Comparison of ENCODE assay signal across 8 cellular contexts in genomic region chr7:19754521-19755116, GRCh38. TPM values are rescaled to one million over a fixed set of nuclear protein-coding genes. Genes with fewer than 3 reads are reported as not detected.
DNase-seq lines count a peak whose midpoint lies in the region; ATAC-seq and TF ChIP-seq lines count a peak whose summit lies in the region.

No MANE protein-coding gene starts in this region.

- H3K4me3 ChIP-seq in CD4-positive, CD25-positive, alpha-beta regulatory T cell (ENCODE audit: low read depth, low read length): no peak overlapping the region
- H3K4me3 ChIP-seq in H7 (ENCODE audit: insufficient read depth, low read depth, low read length): no peak overlapping the region
- no peak overlapping the region for H3K4me3 ChIP-seq in mucosa of descending colon

- no peaks in the 10 kb centered on the region for H3K36me3 Mint-ChIP-seq in CD4-positive, CD25-positive, alpha-beta regulatory T cell

- ATAC-seq in CD4-positive, CD25-positive, alpha-beta regulatory T cell (ENCODE audit: low read depth in 2 of 2): no peak
- ATAC-seq in mucosa of descending colon (no peak), GM18519 (IDR thresholded peaks at IDR 0.05; ENCODE audit: low FRiP score, unreplicated experiment) (no peak), left colon (no peak), GM21717 (IDR thresholded peaks at IDR 0.05; ENCODE audit: unreplicated experiment) (no peak)

- no peaks in the 10 kb centered on the region for H3K4me1 ChIP-seq in CD4-positive, CD25-positive, alpha-beta regulatory T cell (ENCODE audit: control insufficient read depth, insufficient read depth, low read length, poor library complexity, severe bottlenecking)
- H3K4me1 ChIP-seq in mucosa of descending colon (ENCODE audit: low read depth): no peaks in the 10 kb centered on the region

- no peak overlapping the region for H3K4me3 Mint-ChIP-seq in CD4-positive, CD25-positive, alpha-beta regulatory T cell

- H3K36me3 ChIP-seq in CD4-positive, CD25-positive, alpha-beta regulatory T cell (ENCODE audit: control insufficient read depth, insufficient read depth, low read length): no peaks in the 10 kb centered on the region
- no peaks in the 10 kb centered on the region for H3K36me3 ChIP-seq in H7 (replicated peaks; ENCODE audit: control insufficient read depth, insufficient read depth, low read length)
- no peaks in the 10 kb centered on the region for H3K36me3 ChIP-seq in mucosa of descending colon (ENCODE audit: low read depth)

- H3K9me3 ChIP-seq in CD4-positive, CD25-positive, alpha-beta regulatory T cell (ENCODE audit: control insufficient read depth in 2 of 2, low read length in 2 of 2): no peaks in the 10 kb centered on the region
- no peaks in the 10 kb centered on the region for H3K9me3 ChIP-seq in mucosa of descending colon

- peak in 2 of 3 donors; percentile 20 to 50 for DNase-seq in CD4-positive, CD25-positive, alpha-beta regulatory T cell
- peak; percentile 5 for DNase-seq in H7
- peak; percentile 7 to 58 for DNase-seq in NCI-H524 (lab: John Stamatoyannopoulos, UW)
- peak; percentile 8 to 75 for DNase-seq in T47D (ENCODE audit: low read depth in 1 of 2, low spot score in 1 of 2)
- DNase-seq in mucosa of descending colon: peak in 1 of 3 donors; percentile 9
- no peak for DNase-seq in left colon

- H3K27me3 ChIP-seq in CD4-positive, CD25-positive, alpha-beta regulatory T cell (ENCODE audit: control insufficient read depth, insufficient read depth, low read length): no peaks in the 10 kb centered on the region
- H3K27me3 ChIP-seq in H7 (ENCODE audit: control insufficient read depth, insufficient read depth, low read length): no peaks in the 10 kb centered on the region

- intact Hi-C loops in mucosa of descending colon (cut with DNase I, micrococcal nuclease): no loop called here
- intact Hi-C loops in left colon (cut with DNase I, micrococcal nuclease): loop anchor here in 1 of 2 donors (10.0 kb wide), 1 partner anchor 840 kb away; no protein-coding TSS in a partner anchor

- no peaks in the 10 kb centered on the region for H3K9me3 Mint-ChIP-seq in CD4-positive, CD25-positive, alpha-beta regulatory T cell

- no peak overlapping the region for H3K27ac ChIP-seq in CD4-positive, CD25-positive, alpha-beta regulatory T cell (ENCODE audit: insufficient read depth, low read length, poor library complexity, severe bottlenecking)

- H3K27me3 Mint-ChIP-seq in CD4-positive, CD25-positive, alpha-beta regulatory T cell: peaks cover 6% of the 10 kb centered on the region

- no peak overlapping the region for H3K27ac Mint-ChIP-seq in CD4-positive, CD25-positive, alpha-beta regulatory T cell

- TF ChIP-seq CTCF in mucosa of descending colon (IDR thresholded peaks at IDR 0.05): peak; percentile 48

- H3K4me1 Mint-ChIP-seq in CD4-positive, CD25-positive, alpha-beta regulatory T cell: peaks cover 0 to 7% (median 0%) of the 10 kb centered on the region in 4 donors

- in situ Hi-C loops in T47D (cut with HindIII; ENCODE audit: low pct_unique_long_range_greater_than_20kb, low sequenced_read_pairs): no loop called here

RNA-seq across cellular contexts. Expression of gene TMEM196, which starts 18.8 kb away (rescaled TPM):
- not detected for total RNA-seq in CD4-positive, CD25-positive, alpha-beta regulatory T cell
- not detected for polyA plus RNA-seq in CD4-positive, CD25-positive, alpha-beta regulatory T cell
- total RNA-seq in H7 (2014; rRNA removed; shearing (Covaris generic)): 0.04 and 0.21 TPM in 2 replicates
- total RNA-seq in mucosa of descending colon (under 1 TPM in 2 of 3 donors, not detected in 1; 0.13 to 0.14 TPM), left colon (not detected)

RNA-seq across cellular contexts. Expression of gene POLR1F, which starts 45.8 kb away (rescaled TPM):
- 27.9 TPM for total RNA-seq in CD4-positive, CD25-positive, alpha-beta regulatory T cell
- 10 to 100 TPM; 25.3 to 63.9 (median 36.4) TPM for polyA plus RNA-seq in CD4-positive, CD25-positive, alpha-beta regulatory T cell
- 22.0 and 26.8 TPM in 2 replicates for total RNA-seq in H7 (2014; rRNA removed; shearing (Covaris generic))
- total RNA-seq in mucosa of descending colon: 10 to 100 TPM in 1 of 3 donors, 1 to 10 TPM in 2; 5.8 to 13.3 (median 7.7) TPM
- 10 to 100 TPM in 1 of 2 donors, 1 to 10 TPM in 1; 7.5 to 11.3 TPM for total RNA-seq in left colon

Comparison
In these comparisons a context has a peak if more than half of its experiments do, and no peak if none do; other contexts are left out.
1. DNase-seq: peak in CD4-positive, CD25-positive, alpha-beta regulatory T cell (2 of 3), H7 (single experiment), NCI-H524 (2 of 2) and T47D (2 of 2); none in left colon (0 of 2).